ENCODE assay signal across 8 cellular contexts in genomic region chr5:10333154-10334006, GRCh38. TPM values are rescaled to one million over a fixed set of nuclear protein-coding genes. Genes with fewer than 3 reads are reported as not detected.
A peak's percentile ranks its signal among the peaks of the same experiment; 100 is the strongest.
DNase-seq lines count a peak whose midpoint lies in the region; ATAC-seq and TF ChIP-seq lines count a peak whose summit lies in the region.

No MANE protein-coding gene starts in this region.

- peaks cover 29 to 53% (median 41%) of the 10 kb centered on the region in 4 donors for H3K4me1 ChIP-seq in stomach

- no peak for TF ChIP-seq EP300 in stomach (IDR thresholded peaks at IDR 0.05)

- H3K27ac ChIP-seq in layer of hippocampus (ENCODE audit: low read depth, low read length) (peak overlapping the region; percentile 6), stomach (peak overlapping the region in 4 of 5 donors; percentile 10 to 61 (median 44))

- intact Hi-C loops in stomach (cut with DNase I; ENCODE audit: low total_unique reads): no loop called here

- peak; percentile 73 for DNase-seq in AG08396 (ENCODE audit: low spot score)
- DNase-seq in NCI-H69 (lab: John Stamatoyannopoulos, UW): peak; percentile 80
- peak; percentile 50 for DNase-seq in cerebellum (ENCODE audit: low spot score)
- DNase-seq in stomach: peak; percentile 60
- no peak for DNase-seq in mesenteric fat pad (ENCODE audit: low spot score)

- no peak for TF ChIP-seq POLR2A in stomach (IDR thresholded peaks at IDR 0.05)

- 0 to 5% (median 4%) methylated on average over 61 to 81 of the region's 81 CpGs for WGBS in stomach, 5 donors

- H3K36me3 ChIP-seq in stomach: no peaks in the 10 kb centered on the region

- H3K27me3 ChIP-seq in layer of hippocampus (ENCODE audit: control insufficient read depth, insufficient read depth, low read length): no peaks in the 10 kb centered on the region
- H3K27me3 ChIP-seq in stomach: peaks cover 0 to 19% (median 4%) of the 10 kb centered on the region in 3 donors

- peak overlapping the region; percentile 56 to 67 (median 64) for H3K4me3 ChIP-seq in stomach

- H3K9me3 ChIP-seq in stomach: no peaks in the 10 kb centered on the region

- TF ChIP-seq CTCF in stomach (IDR thresholded peaks at IDR 0.05): peak in 2 of 7 experiments; percentile 17 to 20

- peak; percentile 41 for ATAC-seq in GM19025 (IDR thresholded peaks at IDR 0.05; ENCODE audit: low read depth, unreplicated experiment)
- no peak for ATAC-seq in HG03025 (IDR thresholded peaks at IDR 0.05; ENCODE audit: low FRiP score, unreplicated experiment)

RNA-seq across cellular contexts. Expression of gene MARCHF6, which starts 20.1 kb away (rescaled TPM):
- total RNA-seq in cerebellum: 228 TPM
- 100 to 1,000 TPM in 4 of 5 donors, 10 to 100 TPM in 1; 58.2 to 384 (median 136) TPM for total RNA-seq in stomach
- polyA plus RNA-seq in stomach: 10 to 100 TPM; 11.8 to 62.8 (median 14.7) TPM
- 131 TPM for total RNA-seq in mesenteric fat pad

RNA-seq across cellular contexts. Expression of gene CMBL, which starts 25.7 kb away (rescaled TPM):
- total RNA-seq in cerebellum (10.0 TPM), stomach (10 to 100 TPM in 3 of 5 donors, 1 to 10 TPM in 1, not detected in 1; 2.7 to 23.1 (median 16.7) TPM), mesenteric fat pad (17.3 TPM)
- 100 to 1,000 TPM in 1 of 3 donors, 10 to 100 TPM in 2; 19.0 to 153 (median 33.9) TPM for polyA plus RNA-seq in stomach
